Comparison of ENCODE assay signal across 2 cellular contexts in genomic region chr22:50147258-50148165, GRCh38. TPM values are rescaled to one million over a fixed set of nuclear protein-coding genes. Genes with fewer than 3 reads are reported as not detected.
"Had no signal": no experiment of that assay in that cellular context is flagged by ENCODE, and none has a peak within 500 bp of the region (broad histone marks: within the 10 kb centered on the region; RNA-seq: fewer than 3 reads in every experiment).

No MANE protein-coding gene starts in this region.

RNA-seq across cellular contexts. Expression of gene PANX2, which starts 23.0 kb away (rescaled TPM):
- polyA plus RNA-seq: naive thymus-derived CD8-positive, alpha-beta T cell had no signal

RNA-seq across cellular contexts. Expression of gene MOV10L1, which starts 57.7 kb away (rescaled TPM):
- total RNA-seq: cardiac muscle cell; naive thymus-derived CD8-positive, alpha-beta T cell had no signal
- polyA plus RNA-seq: naive thymus-derived CD8-positive, alpha-beta T cell had no signal
